Comparison of ENCODE assay signal across 8 cellular contexts in the genomic region with DNA sequence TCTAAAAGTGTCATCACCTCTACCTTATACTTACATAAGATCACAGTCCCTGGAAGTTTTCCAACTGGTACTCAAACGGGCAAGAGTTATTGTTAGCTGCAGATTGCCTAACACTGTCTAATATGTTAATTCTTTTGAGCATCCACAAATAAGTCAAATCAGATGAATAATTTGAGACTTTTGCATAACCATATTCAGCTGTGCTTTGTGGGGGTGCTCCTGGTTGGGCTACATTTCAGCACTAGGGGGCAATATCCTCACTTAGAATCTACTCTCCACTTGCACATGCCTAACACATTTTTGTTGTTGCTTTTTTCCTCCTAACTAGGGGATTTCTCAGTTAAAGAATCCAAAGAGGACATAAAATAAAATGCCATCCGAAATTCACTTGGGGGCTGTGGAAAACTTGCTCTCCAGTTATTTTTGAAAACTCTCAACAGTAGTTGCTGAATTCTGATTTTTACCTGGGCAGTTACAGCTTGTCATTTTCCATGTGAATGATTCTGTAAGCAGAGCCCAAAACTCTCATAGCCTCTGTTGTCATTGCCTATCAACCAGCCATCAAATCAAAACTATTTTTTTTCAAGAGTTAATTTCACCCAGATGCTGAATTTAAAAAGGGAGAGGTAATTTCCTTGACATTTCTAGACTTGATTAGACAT.
A peak's percentile ranks its signal among the peaks of the same experiment; 100 is the strongest.
DNase-seq lines count a peak whose midpoint lies in the region; ATAC-seq and TF ChIP-seq lines count a peak whose summit lies in the region.

No MANE protein-coding gene starts in this region.

- no peak overlapping the region for H3K4me3 ChIP-seq in CD8-positive, alpha-beta T cell (ENCODE audit: low read depth, low read length)
- no peak overlapping the region for H3K4me3 ChIP-seq in fibroblast of the aortic adventitia (ENCODE audit: low read depth, low read length)
- H3K4me3 ChIP-seq in prostate gland: no peak overlapping the region

- peak; percentile 55 for ATAC-seq in CD8-positive, alpha-beta T cell
- ATAC-seq in GM18508 (IDR thresholded peaks at IDR 0.05; ENCODE audit: insufficient read depth, unreplicated experiment) (peak; percentile 73), HG02884 (IDR thresholded peaks at IDR 0.05; ENCODE audit: unreplicated experiment) (peak; percentile 87), activated B cell treated with CpG ODN at 0.5 μM for 24 hours (ENCODE audit: low read depth) (peak; percentile 75)

- POLR2A ChIA-PET in CD8-positive, alpha-beta T cell (lab: Charles Lee): no interaction called here
- POLR2A ChIA-PET in activated B cell treated with CpG ODN at 0.5 μM for 24 hours (lab: Charles Lee): interaction anchor here (0.7 kb wide), 1 partner anchor 30 kb away, joined by 4 read pairs; no protein-coding TSS in a partner anchor

- H3K4me1 Mint-ChIP-seq in CD8-positive, alpha-beta T cell (ENCODE audit: low read depth): no peaks in the 10 kb centered on the region
- H3K4me1 Mint-ChIP-seq in activated B cell treated with CpG ODN at 0.5 μM for 24 hours: no peaks in the 10 kb centered on the region

- no peaks in the 10 kb centered on the region for H3K36me3 Mint-ChIP-seq in CD8-positive, alpha-beta T cell
- no peaks in the 10 kb centered on the region for H3K36me3 Mint-ChIP-seq in activated B cell treated with CpG ODN at 0.5 μM for 24 hours (ENCODE audit: low read depth)

- no peak for TF ChIP-seq POLR2A in prostate gland (IDR thresholded peaks at IDR 0.05)

- no peak overlapping the region for H3K27ac Mint-ChIP-seq in CD8-positive, alpha-beta T cell
- no peak overlapping the region for H3K27ac Mint-ChIP-seq in activated B cell treated with CpG ODN at 0.5 μM for 24 hours

- H3K9me3 Mint-ChIP-seq in CD8-positive, alpha-beta T cell: no peaks in the 10 kb centered on the region
- H3K9me3 Mint-ChIP-seq in activated B cell treated with CpG ODN at 0.5 μM for 24 hours: no peaks in the 10 kb centered on the region

- no peak overlapping the region for H3K4me3 Mint-ChIP-seq in CD8-positive, alpha-beta T cell
- no peak overlapping the region for H3K4me3 Mint-ChIP-seq in activated B cell treated with CpG ODN at 0.5 μM for 24 hours

- H3K36me3 ChIP-seq in CD8-positive, alpha-beta T cell (ENCODE audit: insufficient read depth, low read length): no peaks in the 10 kb centered on the region
- H3K36me3 ChIP-seq in prostate gland: no peaks in the 10 kb centered on the region

- no peaks in the 10 kb centered on the region for H3K27me3 ChIP-seq in CD8-positive, alpha-beta T cell (ENCODE audit: insufficient read depth, low read length)
- H3K27me3 ChIP-seq in prostate gland (replicated peaks; ENCODE audit: insufficient read depth): no peaks in the 10 kb centered on the region

- peak; percentile 55 for TF ChIP-seq CTCF in CD8-positive, alpha-beta T cell (IDR thresholded peaks at IDR 0.05)
- TF ChIP-seq CTCF in activated B cell treated with CpG ODN at 0.5 μM for 24 hours (IDR thresholded peaks at IDR 0.05) (no peak), fibroblast of the aortic adventitia (IDR thresholded peaks at IDR 0.05; ENCODE audit: insufficient read depth, low read length) (peak; percentile 76), prostate gland (IDR thresholded peaks at IDR 0.05) (peak; percentile 18 to 57 (median 56))

- DNase-seq in CD8-positive, alpha-beta T cell: peak in 2 of 7 experiments; percentile 21 to 22
- DNase-seq in NCI-H2029 (lab: John Stamatoyannopoulos, UW): peak; percentile 9
- no peak for DNase-seq in activated B cell treated with CpG ODN at 0.5 μM for 24 hours
- DNase-seq in fibroblast of the aortic adventitia (ENCODE audit: low read depth): peak; percentile 60
- DNase-seq in prostate gland (ENCODE audit: low spot score): peak; percentile 8
- DNase-seq in effector CD8-positive, alpha-beta T cell (lab: John Stamatoyannopoulos, UW): no peak

- no peaks in the 10 kb centered on the region for H3K9me3 ChIP-seq in CD8-positive, alpha-beta T cell (ENCODE audit: low read length)
- no peaks in the 10 kb centered on the region for H3K9me3 ChIP-seq in prostate gland

- CTCF ChIA-PET in CD8-positive, alpha-beta T cell (lab: Charles Lee): interaction anchor here (0.9 to 2.1 kb wide), 13 partner anchors 8 to 477 kb away, joined by 3 to 11 read pairs (median 6); no protein-coding TSS in a partner anchor
- CTCF ChIA-PET in activated B cell treated with CpG ODN at 0.5 μM for 24 hours (lab: Charles Lee): interaction anchor here (0.6 to 9.1 kb wide), 21 partner anchors 8 to 487 kb away, joined by 3 to 135 read pairs (median 4); a partner anchor contains a TSS

- H3K4me1 ChIP-seq in CD8-positive, alpha-beta T cell (ENCODE audit: insufficient read depth, low read length): no peaks in the 10 kb centered on the region
- no peaks in the 10 kb centered on the region for H3K4me1 ChIP-seq in prostate gland (replicated peaks)

- H3K27ac ChIP-seq in CD8-positive, alpha-beta T cell (ENCODE audit: low read depth, low read length): no peak overlapping the region
- H3K27ac ChIP-seq in prostate gland: no peak overlapping the region

- intact Hi-C loops in CD8-positive, alpha-beta T cell (cut with DNase I, micrococcal nuclease): loop anchor here (1.0 to 10.0 kb wide), 5 partner anchors 148 to 977 kb away; a partner anchor contains a TSS
- intact Hi-C loops in activated B cell treated with CpG ODN at 0.5 μM for 24 hours (cut with micrococcal nuclease): loop anchor here (1.0 to 10.0 kb wide), 7 partner anchors 71 to 1483 kb away; a partner anchor contains a TSS
- intact Hi-C loops in prostate gland (cut with DNase I): no loop called here

- 12% methylated on average over 2 of the region's 2 CpGs for WGBS in prostate gland

- peaks cover 17% of the 10 kb centered on the region for H3K27me3 Mint-ChIP-seq in CD8-positive, alpha-beta T cell (ENCODE audit: low read depth)
- peaks cover 3% of the 10 kb centered on the region for H3K27me3 Mint-ChIP-seq in activated B cell treated with CpG ODN at 0.5 μM for 24 hours

Comparison
In these comparisons a context has a peak if more than half of its experiments do, and no peak if none do; other contexts are left out.
1. DNase-seq: peak in NCI-H2029 (single experiment), fibroblast of the aortic adventitia (single experiment) and prostate gland (single experiment); none in activated B cell treated with CpG ODN at 0.5 μM for 24 hours (single experiment) and effector CD8-positive, alpha-beta T cell (single experiment).
2. Peak in every context shown above with its lines, with median percentiles within 50 percentile points of each other: ATAC-seq.